ENCODE assay signal across 1 cellular context in genomic region chr3:50167782-50168317, GRCh38.
TF ChIP-seq lines count a peak whose summit lies in the region.

No MANE protein-coding gene starts in this region.

TF ChIP-seq in H1, 55 proteins besides CTCF, POLR2A, EP300 and RAD21:
- TF ChIP-seq SAP30 (IDR thresholded peaks at IDR 0.05; ENCODE audit: insufficient read depth, insufficient replicate concordance, low read length), result no peak
- no peak for TF ChIP-seq TBP (IDR thresholded peaks at IDR 0.05; ENCODE audit: low read depth, low read length)
- no peak for TF ChIP-seq EGR1 (IDR thresholded peaks at IDR 0.05; ENCODE audit: borderline replicate concordance, low read depth, low read length)
- TF ChIP-seq CHD7 (IDR thresholded peaks at IDR 0.05; ENCODE audit: insufficient replicate concordance, low read length), result peak; percentile 87
- no peak for TF ChIP-seq GABPA (IDR thresholded peaks at IDR 0.05; ENCODE audit: borderline replicate concordance, insufficient read depth, low read length)
- TF ChIP-seq, protein P1, sequence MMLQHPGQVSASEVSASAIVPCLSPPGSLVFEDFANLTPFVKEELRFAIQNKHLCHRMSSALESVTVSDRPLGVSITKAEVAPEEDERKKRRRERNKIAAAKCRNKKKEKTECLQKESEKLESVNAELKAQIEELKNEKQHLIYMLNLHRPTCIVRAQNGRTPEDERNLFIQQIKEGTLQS (IDR thresholded peaks at IDR 0.05; ENCODE audit: insufficient read depth, low read depth, low read length), result no peak
- TF ChIP-seq RXRA (IDR thresholded peaks at IDR 0.05; ENCODE audit: insufficient read depth, low read depth, low read length), result no peak
TF ChIP-seq in H1: peak in this region for 1.
